Comparison of ENCODE assay signal across 9 cellular contexts in genomic region chr21:45102391-45102932, GRCh38. TPM values are rescaled to one million over a fixed set of nuclear protein-coding genes. Genes with fewer than 3 reads are reported as not detected.
DNase-seq lines count a peak whose midpoint lies in the region; ATAC-seq and TF ChIP-seq lines count a peak whose summit lies in the region.
"Had no signal": no experiment of that assay in that cellular context is flagged by ENCODE, and none has a peak within 500 bp of the region (broad histone marks: within the 10 kb centered on the region; RNA-seq: fewer than 3 reads in every experiment).

No MANE protein-coding gene starts in this region.

- no peaks in the 10 kb centered on the region for H3K9me3 Mint-ChIP-seq in activated naive CD8-positive, alpha-beta T cell treated with anti-CD3 and anti-CD28 coated beads, Interleukin-2, amount 50 U/mL, for 24 hours

- H3K4me3 ChIP-seq in left lung (no peak overlapping the region), testis (no peak overlapping the region)

- no peaks in the 10 kb centered on the region for H3K9me3 ChIP-seq in left lung
- no peaks in the 10 kb centered on the region for H3K9me3 ChIP-seq in testis

- H3K27ac ChIP-seq in left lung (peak overlapping the region in 1 of 2 donors; percentile 2), testis (no peak overlapping the region)

- peaks cover 9% of the 10 kb centered on the region for H3K36me3 Mint-ChIP-seq in activated naive CD8-positive, alpha-beta T cell treated with anti-CD3 and anti-CD28 coated beads, Interleukin-2, amount 50 U/mL, for 24 hours (ENCODE audit: low read depth)

- WGBS in testis, 2 donors = 49 to 81% methylated on average over 2 of the region's 2 CpGs

- no peak for TF ChIP-seq POLR2A in testis (IDR thresholded peaks at IDR 0.05)

- H3K4me3 Mint-ChIP-seq in activated naive CD8-positive, alpha-beta T cell treated with anti-CD3 and anti-CD28 coated beads, Interleukin-2, amount 50 U/mL, for 24 hours = no peak overlapping the region

- peak; percentile 39 for ATAC-seq in left lung
- ATAC-seq in GM21825 (IDR thresholded peaks at IDR 0.05; ENCODE audit: unreplicated experiment) = no peak
- ATAC-seq in activated naive CD8-positive, alpha-beta T cell treated with anti-CD3 and anti-CD28 coated beads, Interleukin-2, amount 50 U/mL, for 24 hours = no peak

- H3K4me1 Mint-ChIP-seq in activated naive CD8-positive, alpha-beta T cell treated with anti-CD3 and anti-CD28 coated beads, Interleukin-2, amount 50 U/mL, for 24 hours = peaks cover 67% of the 10 kb centered on the region

- TF ChIP-seq CTCF in left lung (IDR thresholded peaks at IDR 0.05) (peak in 1 of 2 donors; percentile 46), testis (IDR thresholded peaks at IDR 0.05) (no peak)

- H3K4me1 ChIP-seq in left lung = peaks cover 7 to 45% of the 10 kb centered on the region in 2 donors
- H3K4me1 ChIP-seq in testis = peaks cover 6% of the 10 kb centered on the region

- DNase-seq in AG08395 (ENCODE audit: low spot score) = peak; percentile 84
- peak; percentile 64 for DNase-seq in HS-5 (ENCODE audit: low read depth)
- peak; percentile 65 for DNase-seq in astrocyte of the hippocampus (ENCODE audit: low read depth, low spot score)
- no peak for DNase-seq in left lung
- no peak for DNase-seq in NCI-H1436 treated with DMSO at 0.1 percent for 48 hours (lab: John Stamatoyannopoulos, UW)
- DNase-seq in testis = no peak
- no peak for DNase-seq in activated naive CD8-positive, alpha-beta T cell treated with anti-CD3 and anti-CD28 coated beads, Interleukin-2, amount 50 U/mL, for 24 hours
- DNase-seq: islet precursor cell had no signal

- H3K36me3 ChIP-seq in left lung (no peaks in the 10 kb centered on the region), testis (ENCODE audit: low read depth, missing control alignments) (no peaks in the 10 kb centered on the region)

- no peaks in the 10 kb centered on the region for H3K27me3 ChIP-seq in left lung
- H3K27me3 ChIP-seq in testis = no peaks in the 10 kb centered on the region

- intact Hi-C loops in left lung (cut with DNase I) (no loop called here), testis (cut with DNase I; ENCODE audit: low total_unique reads) (no loop called here)

- no peak overlapping the region for H3K27ac Mint-ChIP-seq in activated naive CD8-positive, alpha-beta T cell treated with anti-CD3 and anti-CD28 coated beads, Interleukin-2, amount 50 U/mL, for 24 hours

- no peaks in the 10 kb centered on the region for H3K27me3 Mint-ChIP-seq in activated naive CD8-positive, alpha-beta T cell treated with anti-CD3 and anti-CD28 coated beads, Interleukin-2, amount 50 U/mL, for 24 hours

RNA-seq across cellular contexts. Expression of gene ADARB1, which starts 28.1 kb away (rescaled TPM):
- total RNA-seq in left lung (10 to 100 TPM; 30.4 to 53.4 TPM), testis (10 to 100 TPM; 17.6 TPM)
- 23.0 TPM for polyA plus RNA-seq in testis (ENCODE audit: insufficient read depth, low read depth, low replicate concordance)

Comparison
In these comparisons a context has a peak if more than half of its experiments do, and no peak if none do; other contexts are left out.
1. DNase-seq: peak in AG08395 (single experiment), HS-5 (single experiment) and astrocyte of the hippocampus (single experiment); none in left lung (0 of 2), NCI-H1436 treated with DMSO at 0.1 percent for 48 hours (single experiment), testis (single experiment) and activated naive CD8-positive, alpha-beta T cell treated with anti-CD3 and anti-CD28 coated beads, Interleukin-2, amount 50 U/mL, for 24 hours (single experiment).